18 cellular contexts compared by ENCODE assay signal in the genomic region with DNA sequence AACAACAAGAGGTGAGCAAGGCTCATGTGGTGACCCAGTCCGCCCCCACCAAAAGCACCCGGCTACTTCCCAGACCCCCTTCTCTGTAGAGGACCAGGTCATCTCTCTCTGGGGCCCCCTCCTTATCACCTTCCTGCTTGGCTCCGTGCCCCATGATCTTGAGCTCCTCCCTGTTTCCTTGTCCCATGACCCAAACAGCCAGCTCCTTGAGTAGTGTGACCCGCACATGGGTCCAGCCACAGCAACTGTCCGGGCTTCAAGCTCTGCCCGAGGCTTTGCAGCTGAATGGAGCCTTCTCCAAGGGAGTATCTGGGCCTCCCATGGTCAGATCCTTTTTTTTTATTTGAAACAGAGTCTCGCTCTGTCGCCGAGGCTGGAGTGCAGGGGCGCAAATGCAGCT.
DNase-seq lines count a peak whose midpoint lies in the region; ATAC-seq and TF ChIP-seq lines count a peak whose summit lies in the region.
"Had no signal": no experiment of that assay in that cellular context is flagged by ENCODE, and none has a peak within 500 bp of the region (broad histone marks: within the 10 kb centered on the region; RNA-seq: fewer than 3 reads in every experiment).

No MANE protein-coding gene starts in this region.

- peaks cover 31% of the 10 kb centered on the region for H3K4me1 Mint-ChIP-seq in chondrocyte (ENCODE audit: low read depth)

- H3K4me3 ChIP-seq in cardiac muscle cell (no peak overlapping the region), mesodermal cell (ENCODE audit: extremely low read depth, insufficient read depth, low read length, poor library complexity, severe bottlenecking) (no peak overlapping the region), thoracic aorta (no peak overlapping the region)
- H3K4me3 ChIP-seq: HAP-1, tibial nerve had no signal

- H3K4me1 ChIP-seq in cardiac muscle cell (ENCODE audit: low read depth) (peaks cover 17% of the 10 kb centered on the region), mesodermal cell (ENCODE audit: control insufficient read depth, insufficient read depth, low read length, poor library complexity, severe bottlenecking) (peaks cover 24% of the 10 kb centered on the region), thoracic aorta (ENCODE audit: control insufficient read depth in 1 of 2, low read depth in 2 of 2) (peaks cover 34 to 82% of the 10 kb centered on the region in 2 donors)

- peak overlapping the region; percentile 28 for H3K4me3 Mint-ChIP-seq in chondrocyte (ENCODE audit: unreplicated experiment)
- H3K4me3 Mint-ChIP-seq: activated naive CD8-positive, alpha-beta T cell treated with anti-CD3 and anti-CD28 coated beads, Interleukin-2, amount 10 ng/mL, durations not matched to agents 7 days and 5 days; activated T-cell treated with anti-CD3 and anti-CD28 coated beads, Interleukin-2, amount 50 U/mL, for 72 hours had no signal

- peaks cover 4% of the 10 kb centered on the region for H3K36me3 Mint-ChIP-seq in chondrocyte (ENCODE audit: low read depth)

- H3K9me3 Mint-ChIP-seq in chondrocyte (ENCODE audit: low read depth) = no peaks in the 10 kb centered on the region
- H3K9me3 Mint-ChIP-seq: activated naive CD8-positive, alpha-beta T cell treated with anti-CD3 and anti-CD28 coated beads, Interleukin-2, amount 10 ng/mL, durations not matched to agents 7 days and 5 days; activated T-cell treated with anti-CD3 and anti-CD28 coated beads, Interleukin-2, amount 50 U/mL, for 72 hours had no signal

- H3K27me3 ChIP-seq in cardiac muscle cell (no peaks in the 10 kb centered on the region), thoracic aorta (replicated peaks; ENCODE audit: insufficient read depth) (no peaks in the 10 kb centered on the region)
- H3K27me3 ChIP-seq: tibial nerve had no signal

- WGBS in mesodermal cell (ENCODE audit: insufficient coverage in 2 of 2), 2 experiments = 93 to 99% methylated on average over 8 to 10 of the region's 10 CpGs

- no peak for ATAC-seq in thoracic aorta (ENCODE audit: insufficient number of reproducible peaks, low FRiP score, low read depth)
- ATAC-seq: activated T-cell treated with anti-CD3 and anti-CD28 coated beads, Interleukin-2, amount 50 U/mL, for 72 hours; Panc1 had no signal

- peak overlapping the region; percentile 74 for H3K27ac Mint-ChIP-seq in chondrocyte (ENCODE audit: unreplicated experiment)
- H3K27ac Mint-ChIP-seq: activated naive CD8-positive, alpha-beta T cell treated with anti-CD3 and anti-CD28 coated beads, Interleukin-2, amount 10 ng/mL, durations not matched to agents 7 days and 5 days; activated T-cell treated with anti-CD3 and anti-CD28 coated beads, Interleukin-2, amount 50 U/mL, for 72 hours had no signal

- no peaks in the 10 kb centered on the region for H3K27me3 Mint-ChIP-seq in chondrocyte (ENCODE audit: low read depth)
- H3K27me3 Mint-ChIP-seq: activated naive CD8-positive, alpha-beta T cell treated with anti-CD3 and anti-CD28 coated beads, Interleukin-2, amount 10 ng/mL, durations not matched to agents 7 days and 5 days had no signal

- TF ChIP-seq CTCF in cardiac muscle cell (IDR thresholded peaks at IDR 0.05; ENCODE audit: low read depth, low read length) (no peak), chondrocyte (IDR thresholded peaks at IDR 0.05) (no peak), thoracic aorta (IDR thresholded peaks at IDR 0.05) (no peak)

- peak overlapping the region; percentile 98 for H3K27ac ChIP-seq in cardiac muscle cell
- peak overlapping the region; percentile 0 for H3K27ac ChIP-seq in mesodermal cell (ENCODE audit: low read depth, low read length, severe bottlenecking)
- peak overlapping the region; percentile 94 to 99 for H3K27ac ChIP-seq in thoracic aorta

- H3K36me3 ChIP-seq in cardiac muscle cell (no peaks in the 10 kb centered on the region), mesodermal cell (ENCODE audit: control insufficient read depth, insufficient read depth, low read length) (peaks cover 35% of the 10 kb centered on the region), thoracic aorta (no peaks in the 10 kb centered on the region)
- H3K36me3 ChIP-seq: HAP-1 had no signal

- H3K9me3 ChIP-seq in cardiac muscle cell (ENCODE audit: low read depth) (no peaks in the 10 kb centered on the region), mesodermal cell (ENCODE audit: control insufficient read depth, low read length) (no peaks in the 10 kb centered on the region), thoracic aorta (no peaks in the 10 kb centered on the region)
- H3K9me3 ChIP-seq: HAP-1, tibial nerve had no signal

- intact Hi-C loops in cardiac septum (cut with DNase I) = loop anchor here (10.0 kb wide), 1 partner anchor 107 kb away; a partner anchor contains a TSS

- DNase-seq in cardiac muscle cell (ENCODE audit: low read depth in 1 of 2, low spot score in 1 of 2) (no peak), cardiac septum (ENCODE audit: low spot score) (no peak), chondrocyte (ENCODE audit: low spot score) (no peak), thoracic aorta (ENCODE audit: low spot score) (no peak), NCI-H345 treated with DMSO at 0.1 percent for 48 hours (lab: John Stamatoyannopoulos, UW; ENCODE audit: unreplicated experiment) (no peak), nucleus accumbens (lab: John Stamatoyannopoulos, UW) (no peak), AG08395 (ENCODE audit: low spot score) (no peak)
- DNase-seq: activated CD4-positive, alpha-beta T cell treated with anti-CD3 and anti-CD28 coated beads, Interleukin-2, amount 50 U/mL, for 48 hours; activated naive CD8-positive, alpha-beta T cell treated with anti-CD3 and anti-CD28 coated beads, Interleukin-2, amount 10 ng/mL, durations not matched to agents 7 days and 5 days; activated T-cell treated with anti-CD3 and anti-CD28 coated beads, Interleukin-2, amount 50 U/mL, for 72 hours; C1 segment of cervical spinal cord; kidney glomerular epithelial cell; NCI-H82; posterior cingulate gyrus had no signal

Comparison
In these comparisons a context has a peak if more than half of its experiments do, and no peak if none do; other contexts are left out.
1. H3K27ac ChIP-seq: peak in every context shown above with its lines; median percentile 98 in cardiac muscle cell; 96 in thoracic aorta; 0 in mesodermal cell.